In the genomic region with DNA sequence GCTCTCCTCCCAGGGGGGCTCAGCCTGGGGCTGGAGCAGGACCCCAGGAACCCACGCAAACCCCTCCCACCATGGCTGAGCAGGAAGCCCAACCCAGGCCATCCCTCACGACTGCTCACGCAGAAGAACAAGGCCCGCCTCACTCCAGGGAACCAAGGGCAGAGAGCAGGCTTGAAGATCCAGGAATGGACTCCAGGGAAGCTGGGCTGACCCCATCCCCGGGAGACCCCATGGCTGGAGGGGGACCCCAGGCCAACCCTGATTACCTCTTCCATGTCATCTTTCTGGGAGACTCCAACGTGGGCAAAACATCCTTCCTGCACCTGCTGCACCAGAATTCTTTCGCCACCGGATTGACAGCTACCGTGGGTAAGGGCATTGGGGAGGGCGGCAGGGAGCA, we compare ENCODE assay signal across 18 cellular contexts. TPM values are rescaled to one million over a fixed set of nuclear protein-coding genes. Genes with fewer than 3 reads are reported as not detected.
A peak's percentile ranks its signal among the peaks of the same experiment; 100 is the strongest.
DNase-seq lines count a peak whose midpoint lies in the region; ATAC-seq, FAIRE-seq and TF ChIP-seq lines count a peak whose summit lies in the region.
"Had no signal": no experiment of that assay in that cellular context is flagged by ENCODE, and none has a peak within 500 bp of the region (broad histone marks: within the 10 kb centered on the region; RNA-seq: fewer than 3 reads in every experiment).

No MANE protein-coding gene starts in this region.

- H3K27me3 Mint-ChIP-seq in dendritic cell treated with granulocyte-macrophage colony-stimulating factor and Interleukin-4, amounts not matched to agents 40 ng/mL and 50 ng/mL, for 4 days = no peaks in the 10 kb centered on the region
- H3K27me3 Mint-ChIP-seq: CD4-positive, alpha-beta T cell had no signal

- H2BK15ac ChIP-seq in neuronal stem cell (ENCODE audit: low read length) = peak overlapping the region; percentile 87

- no peak overlapping the region for H4K91ac ChIP-seq in neuronal stem cell (ENCODE audit: low read depth, low read length, poor library complexity)

- WGBS in neuronal stem cell (ENCODE audit: extremely low coverage in 2 of 2, insufficient read length in 2 of 2, insufficient replicate concordance in 1 of 2), 2 donors = no CpG with 5 or more reads among the region's 10 CpGs
- WGBS in pancreas, 2 donors = 90 to 91% methylated on average over 10 of the region's 10 CpGs

- H2BK5ac ChIP-seq in neuronal stem cell (ENCODE audit: low read length) = peak overlapping the region; percentile 19

- no peak overlapping the region for H2BK120ac ChIP-seq in neuronal stem cell (ENCODE audit: low read depth, low read length)

- H3K36me3 ChIP-seq in right atrium auricular region (no peaks in the 10 kb centered on the region), neuronal stem cell (replicated peaks in 1 of 2; ENCODE audit: control insufficient read depth in 2 of 2, insufficient read depth in 2 of 2, low read length in 2 of 2) (no peaks in the 10 kb centered on the region), pancreas (no peaks in the 10 kb centered on the region)

- H3K4me2 ChIP-seq in neuronal stem cell (ENCODE audit: insufficient read depth, low read length, poor library complexity, severe bottlenecking) = no peak overlapping the region

- H3K4me3 Mint-ChIP-seq in dendritic cell treated with granulocyte-macrophage colony-stimulating factor and Interleukin-4, amounts not matched to agents 40 ng/mL and 50 ng/mL, for 4 days = no peak overlapping the region
- H3K4me3 Mint-ChIP-seq: CD4-positive, alpha-beta T cell had no signal

- no peak for ATAC-seq in activated naive CD4-positive, alpha-beta T cell treated with anti-CD3 and anti-CD28 coated beads, Interleukin-2, amount 50 U/mL, for 72 hours
- no peak for ATAC-seq in pancreas
- ATAC-seq: GM12878, HCT116 had no signal

- peak overlapping the region; percentile 71 for H3K18ac ChIP-seq in neuronal stem cell (ENCODE audit: low read length)

- peak overlapping the region; percentile 39 for H3K23ac ChIP-seq in neuronal stem cell (ENCODE audit: low read depth, low read length, poor library complexity)

- intact Hi-C loops in cardiac septum (cut with DNase I) (no loop called here), pancreas (cut with DNase I) (loop anchor here in 2 of 3 donors (5.0 to 10.0 kb wide), 2 partner anchors 98 to 105 kb away; no protein-coding TSS in a partner anchor)
- intact Hi-C loops in dendritic cell treated with granulocyte-macrophage colony-stimulating factor and Interleukin-4, amounts not matched to agents 40 ng/mL and 50 ng/mL, for 4 days (cut with micrococcal nuclease) = no loop called here

- no peak overlapping the region for H3K9ac ChIP-seq in neuronal stem cell (ENCODE audit: low read depth, low read length, poor library complexity)
- H3K9ac ChIP-seq: GM23248 had no signal

- H3K4me3 ChIP-seq in right atrium auricular region (no peak overlapping the region), neuronal stem cell (ENCODE audit: low read length in 2 of 2) (no peak overlapping the region), pancreas (no peak overlapping the region)
- H3K4me3 ChIP-seq: GM12878, GM23248 had no signal

- H2BK12ac ChIP-seq in neuronal stem cell (ENCODE audit: low read length) = no peak overlapping the region

- DNase-seq in cardiac septum (ENCODE audit: low spot score) (peak; percentile 33), right atrium auricular region (ENCODE audit: low spot score) (no peak), neuronal stem cell (ENCODE audit: low spot score) (no peak), MV-4-11 (lab: John Stamatoyannopoulos, UW) (no peak), pancreas (no peak), SHP77 treated with DMSO at 0.1 percent for 48 hours (lab: John Stamatoyannopoulos, UW) (no peak)
- no peak for DNase-seq in activated naive CD4-positive, alpha-beta T cell treated with anti-CD3 and anti-CD28 coated beads, Interleukin-2, amount 50 U/mL, for 72 hours (ENCODE audit: low spot score in 2 of 2)
- DNase-seq: Calu3; CD4-positive, alpha-beta T cell; GM23248 had no signal

- H3K4me1 ChIP-seq in right atrium auricular region (no peaks in the 10 kb centered on the region), neuronal stem cell (ENCODE audit: control insufficient read depth in 2 of 2, insufficient read depth in 1 of 2, low read depth in 1 of 2, low read length in 2 of 2) (peaks cover 3 to 12% of the 10 kb centered on the region in 2 donors), pancreas (no peaks in the 10 kb centered on the region)

- H3K14ac ChIP-seq in neuronal stem cell (ENCODE audit: low read length) = no peak overlapping the region

- peaks cover 5% of the 10 kb centered on the region for H3K36me3 Mint-ChIP-seq in dendritic cell treated with granulocyte-macrophage colony-stimulating factor and Interleukin-4, amounts not matched to agents 40 ng/mL and 50 ng/mL, for 4 days (ENCODE audit: low read depth)
- H3K36me3 Mint-ChIP-seq in activated naive CD4-positive, alpha-beta T cell treated with anti-CD3 and anti-CD28 coated beads, Interleukin-2, amount 50 U/mL, for 72 hours = no peaks in the 10 kb centered on the region

- peak overlapping the region; percentile 18 for H3K27ac Mint-ChIP-seq in dendritic cell treated with granulocyte-macrophage colony-stimulating factor and Interleukin-4, amounts not matched to agents 40 ng/mL and 50 ng/mL, for 4 days
- no peak overlapping the region for H3K27ac Mint-ChIP-seq in activated naive CD4-positive, alpha-beta T cell treated with anti-CD3 and anti-CD28 coated beads, Interleukin-2, amount 50 U/mL, for 72 hours
- H3K27ac Mint-ChIP-seq: CD4-positive, alpha-beta T cell had no signal

- H3K27me3 ChIP-seq in right atrium auricular region = no peaks in the 10 kb centered on the region
- peaks cover 0 to 30% (median 0%) of the 10 kb centered on the region in 3 experiments for H3K27me3 ChIP-seq in neuronal stem cell (ENCODE audit: control insufficient read depth in 3 of 3, insufficient read depth in 3 of 3, low read depth in 1 of 3, low read length in 3 of 3)
- no peaks in the 10 kb centered on the region for H3K27me3 ChIP-seq in pancreas

- H3K27ac ChIP-seq in right atrium auricular region (no peak overlapping the region), neuronal stem cell (replicated peaks; ENCODE audit: low read length) (no peak overlapping the region), pancreas (no peak overlapping the region)
- H3K27ac ChIP-seq: 22Rv1, GM23248 had no signal

- no peaks in the 10 kb centered on the region for H3K9me3 ChIP-seq in right atrium auricular region
- no peaks in the 10 kb centered on the region for H3K9me3 ChIP-seq in neuronal stem cell (replicated peaks in 1 of 2; ENCODE audit: control insufficient read depth in 2 of 2, insufficient read depth in 1 of 2, low read depth in 1 of 2, low read length in 2 of 2)
- H3K9me3 ChIP-seq in pancreas = no peaks in the 10 kb centered on the region

- no peaks in the 10 kb centered on the region for H3K79me1 ChIP-seq in neuronal stem cell (ENCODE audit: low read depth, low read length)

- peak overlapping the region; percentile 62 for H2AFZ ChIP-seq in neuronal stem cell (ENCODE audit: low read length)
- H2AFZ ChIP-seq: GM23248 had no signal

- FAIRE-seq in pancreas (lab: Jason Lieb, UNC) = no peak
- FAIRE-seq: GM12878, GM18507, H54 had no signal

- H3K4me1 Mint-ChIP-seq in dendritic cell treated with granulocyte-macrophage colony-stimulating factor and Interleukin-4, amounts not matched to agents 40 ng/mL and 50 ng/mL, for 4 days (ENCODE audit: low read depth) = peaks cover 21% of the 10 kb centered on the region

- H2AK5ac ChIP-seq in neuronal stem cell (ENCODE audit: low read depth, low read length) = peak overlapping the region; percentile 95

- no peaks in the 10 kb centered on the region for H3K9me3 Mint-ChIP-seq in dendritic cell treated with granulocyte-macrophage colony-stimulating factor and Interleukin-4, amounts not matched to agents 40 ng/mL and 50 ng/mL, for 4 days
- no peaks in the 10 kb centered on the region for H3K9me3 Mint-ChIP-seq in activated naive CD4-positive, alpha-beta T cell treated with anti-CD3 and anti-CD28 coated beads, Interleukin-2, amount 50 U/mL, for 72 hours
- H3K9me3 Mint-ChIP-seq: CD4-positive, alpha-beta T cell had no signal

- no peak overlapping the region for H4K8ac ChIP-seq in neuronal stem cell (ENCODE audit: low read depth, low read length)

- H3K4ac ChIP-seq in neuronal stem cell (ENCODE audit: low read length) = no peak overlapping the region

- TF ChIP-seq CTCF in right atrium auricular region (IDR thresholded peaks at IDR 0.05) = no peak
- no peak for TF ChIP-seq CTCF in pancreas (IDR thresholded peaks at IDR 0.05)

RNA-seq across cellular contexts. Expression of gene RAB44, which starts 24.7 kb away (rescaled TPM):
- total RNA-seq in cardiac septum (0.11 TPM), right atrium auricular region (under 1 TPM in 1 of 2 donors, not detected in 1; 0.12 TPM), pancreas (under 1 TPM in 5 of 6 donors, not detected in 1; 0.04 to 0.09 (median 0.09) TPM)
- 0.01 TPM for polyA plus RNA-seq in neuronal stem cell (2013, experiment 1 of 2)
- 0.01 TPM for polyA plus RNA-seq in neuronal stem cell (2013, experiment 2 of 2)
- total RNA-seq in activated naive CD4-positive, alpha-beta T cell treated with anti-CD3 and anti-CD28 coated beads, Interleukin-2, amount 50 U/mL, for 72 hours = under 1 TPM; 0.07 to 0.12 TPM
- polyA plus RNA-seq in pancreas = under 1 TPM; 0.04 to 0.14 TPM
- total RNA-seq: A673, Calu3, G401, GM23248 had no signal
- polyA plus RNA-seq: GM23248 had no signal

RNA-seq across cellular contexts. Expression of gene CDKN1A, which starts 43.9 kb away (rescaled TPM):
- total RNA-seq in cardiac septum (113 TPM), right atrium auricular region (100 to 1,000 TPM in 1 of 2 donors, 10 to 100 TPM in 1; 63.8 to 128 TPM), pancreas (100 to 1,000 TPM in 2 of 6 donors, 10 to 100 TPM in 4; 32.5 to 178 (median 53.2) TPM)
- 54.0 TPM for polyA plus RNA-seq in neuronal stem cell (2013, experiment 1 of 2)
- polyA plus RNA-seq in neuronal stem cell (2013, experiment 2 of 2) = 53.5 TPM
- total RNA-seq in activated naive CD4-positive, alpha-beta T cell treated with anti-CD3 and anti-CD28 coated beads, Interleukin-2, amount 50 U/mL, for 72 hours = 100 to 1,000 TPM in 1 of 2 donors, 10 to 100 TPM in 1; 43.3 to 146 TPM
- polyA plus RNA-seq in pancreas = 10 to 100 TPM; 22.3 to 42.2 TPM

Comparison
In these comparisons a context has a peak if more than half of its experiments do, and no peak if none do; other contexts are left out.
1. intact Hi-C loops: an anchor here in pancreas (5.0 to 10.0 kb wide); none called in cardiac septum and dendritic cell treated with granulocyte-macrophage colony-stimulating factor and Interleukin-4, amounts not matched to agents 40 ng/mL and 50 ng/mL, for 4 days.